In the genomic region with DNA sequence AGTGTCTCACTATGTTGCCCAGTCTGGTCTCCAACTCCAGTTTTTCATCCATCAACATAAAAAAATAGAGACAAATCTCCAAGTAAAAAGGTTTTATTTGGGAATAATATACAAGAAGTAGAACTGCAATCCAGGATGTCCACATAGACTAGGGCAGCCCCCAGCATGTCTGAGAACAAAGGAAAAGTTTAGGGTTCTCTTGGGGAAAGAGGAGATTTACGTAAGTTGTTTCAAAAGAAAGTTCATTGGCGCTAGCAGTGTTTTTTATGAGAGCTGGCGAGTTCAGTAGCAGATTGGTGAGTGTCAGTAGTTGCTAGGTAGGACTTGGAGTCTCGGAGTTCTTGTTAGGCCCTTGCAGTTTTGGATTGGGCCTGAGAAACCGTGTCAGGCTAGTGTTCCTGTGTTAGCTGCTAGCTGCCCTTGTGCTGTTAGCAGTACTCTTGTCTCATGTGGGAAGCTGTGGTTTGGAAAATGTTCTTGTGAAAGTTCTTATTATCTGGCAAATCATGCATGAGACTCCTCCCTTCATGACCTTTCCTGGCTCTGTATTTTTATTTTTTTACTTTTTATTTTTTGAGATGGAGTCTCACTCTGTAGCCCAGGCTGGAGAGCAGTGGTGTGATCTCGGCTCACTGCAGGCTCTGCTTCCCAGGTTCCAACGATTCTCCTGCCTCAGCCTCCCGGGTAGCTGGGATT, we compare ENCODE assay signal across 8 cellular contexts.
DNase-seq lines count a peak whose midpoint lies in the region; ATAC-seq and TF ChIP-seq lines count a peak whose summit lies in the region.

No MANE protein-coding gene starts in this region.

- peak overlapping the region; percentile 93 for H2AFZ ChIP-seq in parathyroid adenoma

- H3K27ac ChIP-seq in RWPE1 (no peak overlapping the region), parathyroid adenoma (peak overlapping the region; percentile 85)

- H3K9ac ChIP-seq in parathyroid adenoma: no peak overlapping the region

- peak; percentile 12 to 20 for DNase-seq in AML-193 (lab: John Stamatoyannopoulos, UW)
- peak; percentile 72 for DNase-seq in RWPE1 (ENCODE audit: low spot score)
- DNase-seq in fibroblast of mammary gland (ENCODE audit: low read depth): peak; percentile 88
- DNase-seq in OCI-M2 (lab: John Stamatoyannopoulos, UW; ENCODE audit: unreplicated experiment): no peak
- no peak for DNase-seq in NCI-H2029 (lab: John Stamatoyannopoulos, UW)

- CTCF ChIA-PET in RWPE1 (lab: Yijun Ruan, JAX): no interaction called here

- H3K4me2 ChIP-seq in parathyroid adenoma (ENCODE audit: low read length): peak overlapping the region; percentile 44

- H3K79me2 ChIP-seq in parathyroid adenoma: no peaks in the 10 kb centered on the region

- TF ChIP-seq CTCF in RWPE1 (conservative IDR thresholded peaks at IDR 0.05; ENCODE audit: low read depth) (no peak), fibroblast of mammary gland (conservative IDR thresholded peaks at IDR 0.05; ENCODE audit: control insufficient read depth, insufficient read depth, low read depth, low read length) (no peak), parathyroid adenoma (IDR thresholded peaks at IDR 0.05) (no peak)

- H3K4me1 ChIP-seq in parathyroid adenoma: peaks cover 9% of the 10 kb centered on the region

- no peaks in the 10 kb centered on the region for H3K36me3 ChIP-seq in parathyroid adenoma (ENCODE audit: control insufficient read depth, insufficient read depth, low read length)

- H3K27me3 ChIP-seq in parathyroid adenoma (ENCODE audit: control insufficient read depth, insufficient read depth, low read length): no peaks in the 10 kb centered on the region

- no peaks in the 10 kb centered on the region for H3K9me3 ChIP-seq in parathyroid adenoma (ENCODE audit: control insufficient read depth, low read length)

- peak; percentile 99 for ATAC-seq in GM18907 (IDR thresholded peaks at IDR 0.05; ENCODE audit: unreplicated experiment)
- ATAC-seq in HG03039 (IDR thresholded peaks at IDR 0.05; ENCODE audit: unreplicated experiment): peak; percentile 94

- no peak overlapping the region for H3K4me3 ChIP-seq in fibroblast of mammary gland (ENCODE audit: control insufficient read depth, low read depth, low read length)
- no peak overlapping the region for H3K4me3 ChIP-seq in parathyroid adenoma (ENCODE audit: low read depth, low read length)

- POLR2A ChIA-PET in RWPE1 (lab: Yijun Ruan, JAX; ENCODE audit: low non-redundant PET): no interaction called here

Comparison
In these comparisons a context has a peak if more than half of its experiments do, and no peak if none do; other contexts are left out.
1. DNase-seq: peak in AML-193 (2 of 2), RWPE1 (single experiment) and fibroblast of mammary gland (single experiment); none in OCI-M2 (single experiment) and NCI-H2029 (single experiment).